ENCODE assay signal across 9 cellular contexts in genomic region chr6:63537126-63537958, GRCh38. TPM values are rescaled to one million over a fixed set of nuclear protein-coding genes. Genes with fewer than 3 reads are reported as not detected.
DNase-seq lines count a peak whose midpoint lies in the region; ATAC-seq, FAIRE-seq and TF ChIP-seq lines count a peak whose summit lies in the region.
"Had no signal": no experiment of that assay in that cellular context is flagged by ENCODE, and none has a peak within 500 bp of the region (broad histone marks: within the 10 kb centered on the region; RNA-seq: fewer than 3 reads in every experiment).

No MANE protein-coding gene starts in this region.

- H3K79me2 ChIP-seq in Karpas-422 (ENCODE audit: low read length) = no peaks in the 10 kb centered on the region

- 0 out of 5 replicates have a peak, but pooled peaks of 1 of the 2 experiments have one; percentile 41 for TF ChIP-seq EP300 in A549 (IDR thresholded peaks at IDR 0.05)
- no peak for TF ChIP-seq EP300 in sigmoid colon (IDR thresholded peaks at IDR 0.05)

- no peaks in the 10 kb centered on the region for H4K20me1 ChIP-seq in Karpas-422 (ENCODE audit: insufficient read depth, low read depth, low read length)

- H3K36me3 ChIP-seq in sigmoid colon (no peaks in the 10 kb centered on the region), Karpas-422 (ENCODE audit: insufficient read depth, low read length) (no peaks in the 10 kb centered on the region)

- TF ChIP-seq RAD21 in A549 (conservative IDR thresholded peaks at IDR 0.05 in 1 of 2, IDR thresholded peaks at IDR 0.05 in 1 of 2) = no peak

- TF ChIP-seq POLR2A in A549 (IDR thresholded peaks at IDR 0.05; ENCODE audit: low read length) (no peak), sigmoid colon (IDR thresholded peaks at IDR 0.05) (no peak)

- CTCF ChIA-PET in A549 (lab: Yijun Ruan, JAX) = interaction anchor here (1.0 to 1.3 kb wide), 3 partner anchors 29 to 184 kb away, joined by 3 read pairs; no protein-coding TSS in a partner anchor

- POLR2A ChIA-PET in A549 (lab: Yijun Ruan, JAX) = no interaction called here

- TF ChIP-seq CTCF in A549 (IDR thresholded peaks at IDR 0.05) (no peak), sigmoid colon (IDR thresholded peaks at IDR 0.05) (no peak)

- H3K4me3 ChIP-seq in A549 (no peak overlapping the region), sigmoid colon (no peak overlapping the region), Karpas-422 (ENCODE audit: low read length) (no peak overlapping the region)

- FAIRE-seq in A549 (lab: Jason Lieb, UNC) = no peak

- H3K4me2 ChIP-seq in A549 (peak overlapping the region; percentile 61), Karpas-422 (ENCODE audit: low read depth, low read length, poor library complexity, severe bottlenecking) (no peak overlapping the region)

- 8% methylated on average over 9 of the region's 9 CpGs for WGBS in A549 (ENCODE audit: missing lambda C conversion rate)
- WGBS in sigmoid colon, 2 donors = 78 to 82% methylated on average over 9 of the region's 9 CpGs

- peak in 1 of 2 experiments; percentile 76 for DNase-seq in A549 (ENCODE audit: low read depth in 1 of 2, low spot score in 1 of 2)
- peak; percentile 18 for DNase-seq in astrocyte of the hippocampus (ENCODE audit: low read depth, low spot score)
- DNase-seq in stimulated activated CD4-positive, alpha-beta T cell treated with anti-CD3 and anti-CD28 coated beads, Interleukin-12 subunit alpha, Interleukin-12 subunit beta, amount 100 ng/mL, for 4 hours = no peak
- DNase-seq in sigmoid colon = no peak
- DNase-seq in HUDEP-2 (lab: John Stamatoyannopoulos, UW; ENCODE audit: unreplicated experiment in 76 of 76) = no peak
- DNase-seq in Karpas-422 = no peak
- DNase-seq: activated naive CD4-positive, alpha-beta T cell treated with Interleukin-2 at 50 U/mL for 16 hours had no signal

- H3K9me2 ChIP-seq in Karpas-422 (replicated peaks; ENCODE audit: insufficient read depth, low read length) = no peaks in the 10 kb centered on the region

- no peak overlapping the region for H3K9ac ChIP-seq in Karpas-422 (ENCODE audit: low read length)

- intact Hi-C loops in sigmoid colon (cut with DNase I) = no loop called here

- ATAC-seq in A549 = peak; percentile 66 to 93; a peak in 4 of 6 replicates
- ATAC-seq in GM19351 (IDR thresholded peaks at IDR 0.05; ENCODE audit: unreplicated experiment) = peak; percentile 78
- ATAC-seq in HG03108 (IDR thresholded peaks at IDR 0.05; ENCODE audit: unreplicated experiment) = peak; percentile 58

- H2AFZ ChIP-seq in Karpas-422 (ENCODE audit: low read length) = no peak overlapping the region

- H3K27me3 ChIP-seq in sigmoid colon (no peaks in the 10 kb centered on the region), Karpas-422 (ENCODE audit: low read length) (no peaks in the 10 kb centered on the region)

- peaks cover 23% of the 10 kb centered on the region for H3K4me1 ChIP-seq in A549
- peaks cover 0 to 2% (median 0%) of the 10 kb centered on the region in 4 donors for H3K4me1 ChIP-seq in sigmoid colon
- H3K4me1 ChIP-seq in Karpas-422 (ENCODE audit: low read length) = peaks cover 3% of the 10 kb centered on the region; the same call in 1 of the 2 replicates

- H3K27ac ChIP-seq in A549 (peak overlapping the region; percentile 69 to 89), sigmoid colon (no peak overlapping the region), Karpas-422 (ENCODE audit: low read length) (no peak overlapping the region)

- H3K9me3 ChIP-seq in A549 = no peaks in the 10 kb centered on the region
- no peaks in the 10 kb centered on the region for H3K9me3 ChIP-seq in sigmoid colon
- H3K9me3 ChIP-seq in Karpas-422 (ENCODE audit: low read length) = no peaks in the 10 kb centered on the region

TF ChIP-seq in A549, 52 proteins besides CTCF, POLR2A, EP300 and RAD21:
- TF ChIP-seq HOXB13 (CRISPR knock-in tag; IDR thresholded peaks at IDR 0.05; ENCODE audit: low read depth) (0 out of 2 replicates have a peak, but pooled peaks have one; percentile 41), REST (IDR thresholded peaks at IDR 0.05) (no peak), ZNF302 (CRISPR knock-in tag; IDR thresholded peaks at IDR 0.05) (no peak), CEBPB (IDR thresholded peaks at IDR 0.05) (0 out of 4 replicates have a peak, but pooled peaks of 1 of the 2 experiments have one; percentile 26), FOSL2 (IDR thresholded peaks at IDR 0.05) (no peak), FOSL2 (CRISPR knock-in tag; IDR thresholded peaks at IDR 0.05) (peak; percentile 63), PBX3 (IDR thresholded peaks at IDR 0.05) (0 out of 2 replicates have a peak, but pooled peaks have one; percentile 26), TP53 (CRISPR knock-in tag; IDR thresholded peaks at IDR 0.05) (no peak), ATOH8 (CRISPR knock-in tag; IDR thresholded peaks at IDR 0.05; ENCODE audit: low read depth) (no peak), GATA3 (IDR thresholded peaks at IDR 0.05; ENCODE audit: borderline replicate concordance) (peak; percentile 74), MAX (IDR thresholded peaks at IDR 0.05) (peak; percentile 50), MAFK (IDR thresholded peaks at IDR 0.05; ENCODE audit: partially characterized antibody) (peak; percentile 26), CBX2 (IDR thresholded peaks at IDR 0.05; ENCODE audit: borderline replicate concordance, low read depth) (no peak), FOSB (CRISPR knock-in tag; IDR thresholded peaks at IDR 0.05) (0 out of 2 replicates have a peak, but pooled peaks have one; percentile 32), FOXS1 (CRISPR knock-in tag; IDR thresholded peaks at IDR 0.05) (no peak)

RNA-seq across cellular contexts. Expression of gene PTP4A1, which starts 34.9 kb away (rescaled TPM):
- polyA plus RNA-seq in A549 (2011; rRNA removed) (220 and 333 TPM in 2 replicates), A549 (2017; fragmentation: RNase III; extraction: RNeasy Plus Mini Kit Qiagen cat#74134 plus additional on column Dnase treatment) (152 to 179 TPM (median 166 TPM) in 3 replicates), sigmoid colon (100 to 1,000 TPM in 1 of 3 donors, 10 to 100 TPM in 2; 39.5 to 173 (median 63.1) TPM)
- polyA plus RNA-seq in A549 (2012; cell fraction: cytosol; rRNA removed) = 29.5 and 36.6 TPM in 2 replicates
- polyA plus RNA-seq in A549 (2012; cell fraction: nucleus; rRNA removed) = 3.5 and 15.9 TPM in 2 replicates
- 95.2 and 105 TPM in 2 replicates for polyA minus RNA-seq in A549 (2011; rRNA and poly(A)+ RNA removed)
- total RNA-seq in sigmoid colon = 10 to 100 TPM; 21.4 to 56.6 (median 42.2) TPM
- 11.1 and 39.5 TPM in 2 replicates for total RNA-seq in Karpas-422 (2014; rRNA removed; shearing (Covaris generic); ENCODE audit: low replicate concordance)

Comparison
In these comparisons a context has a peak if more than half of its experiments do, and no peak if none do; other contexts are left out.
1. H3K27ac ChIP-seq: peak in A549 (2 of 2); none in sigmoid colon (0 of 4) and Karpas-422 (single experiment).
2. Peak in every context shown above with its lines, with median percentiles within 50 percentile points of each other: ATAC-seq.